23 cellular contexts compared by ENCODE assay signal in genomic region chr5:38929838-38930237, GRCh38.
A peak's percentile ranks its signal among the peaks of the same experiment; 100 is the strongest.
DNase-seq lines count a peak whose midpoint lies in the region; ATAC-seq and TF ChIP-seq lines count a peak whose summit lies in the region.
"Had no signal": no experiment of that assay in that cellular context is flagged by ENCODE, and none has a peak within 500 bp of the region (broad histone marks: within the 10 kb centered on the region; RNA-seq: fewer than 3 reads in every experiment).

No MANE protein-coding gene starts in this region.

- peaks cover 39% of the 10 kb centered on the region for H3K4me1 Mint-ChIP-seq in HFFc6 (ENCODE audit: low read depth)
- H3K4me1 Mint-ChIP-seq in T-helper 17 cell: no peaks in the 10 kb centered on the region
- H3K4me1 Mint-ChIP-seq: CD14-positive monocyte; CD4-positive, alpha-beta memory T cell; CD8-positive, alpha-beta memory T cell had no signal

- H3K36me3 Mint-ChIP-seq in HFFc6 (ENCODE audit: low read depth) (peaks cover 48% of the 10 kb centered on the region), T-helper 17 cell (ENCODE audit: low read depth) (peaks cover 2% of the 10 kb centered on the region)
- H3K36me3 Mint-ChIP-seq: CD14-positive monocyte; CD4-positive, alpha-beta memory T cell; CD4-positive, CD25-positive, alpha-beta regulatory T cell; CD8-positive, alpha-beta memory T cell had no signal

- TF ChIP-seq CTCF in HEK293 (tag by site-specific recombination; IDR thresholded peaks at IDR 0.05) (no peak), HFFc6 (IDR thresholded peaks at IDR 0.05) (no peak)

- no peak overlapping the region for H3K27ac ChIP-seq in HEK293 (ENCODE audit: extremely low read depth, low read depth, low read length)
- H3K27ac ChIP-seq: BLaER1 had no signal

- H3K27ac Mint-ChIP-seq in HFFc6 (peak overlapping the region; percentile 20; the same call in 1 of the 2 replicates), T-helper 17 cell (peak overlapping the region; percentile 57)
- H3K27ac Mint-ChIP-seq: CD14-positive monocyte; CD4-positive, alpha-beta memory T cell; CD4-positive, CD25-positive, alpha-beta regulatory T cell had no signal

- no peak overlapping the region for H3K4me3 Mint-ChIP-seq in HFFc6
- H3K4me3 Mint-ChIP-seq in T-helper 17 cell: no peak overlapping the region
- H3K4me3 Mint-ChIP-seq: CD4-positive, alpha-beta memory T cell; CD4-positive, CD25-positive, alpha-beta regulatory T cell; CD8-positive, alpha-beta memory T cell had no signal

- H3K27me3 Mint-ChIP-seq in HFFc6 (ENCODE audit: insufficient read depth) (peaks cover 2% of the 10 kb centered on the region), T-helper 17 cell (peaks cover 31% of the 10 kb centered on the region)

- H3K4me1 ChIP-seq in HEK293 (ENCODE audit: control insufficient read depth, insufficient read depth, low read length): no peaks in the 10 kb centered on the region
- H3K4me1 ChIP-seq: BE2C, BLaER1 had no signal

- POLR2A ChIA-PET in HEK293 (lab: Yijun Ruan, JAX): no interaction called here

- CTCF ChIA-PET in HEK293 (lab: Yijun Ruan, JAX): interaction anchor here (4.7 kb wide), 1 partner anchor 8 kb away, joined by 21 read pairs; no protein-coding TSS in a partner anchor

- DNase-seq in HFFc6 (no peak), T-helper 17 cell (no peak), foreskin melanocyte (no peak)
- DNase-seq: 8988T; ACHN; BE2C; C1 segment of cervical spinal cord; CD4-positive, alpha-beta memory T cell; CD4-positive, CD25-positive, alpha-beta regulatory T cell; CD8-positive, alpha-beta memory T cell; COR-L47; DMS 273 treated with DMSO at 0.1 percent for 48 hours; DMS153; DMS53; DMS79; DND-41; EL; GDM1 had no signal

- no peak overlapping the region for H3K4me3 ChIP-seq in HEK293 (ENCODE audit: low read depth, low read length)
- H3K4me3 ChIP-seq: BLaER1, GM12878 had no signal

- H3K9me3 Mint-ChIP-seq in HFFc6: peaks cover 5% of the 10 kb centered on the region; the same call in 1 of the 2 replicates
- H3K9me3 Mint-ChIP-seq: CD8-positive, alpha-beta memory T cell had no signal

- no peaks in the 10 kb centered on the region; a peak in 1 of 3 replicates for H3K36me3 ChIP-seq in HEK293 (ENCODE audit: control insufficient read depth in 2 of 2, insufficient read depth in 1 of 2, low read length in 2 of 2)
- H3K36me3 ChIP-seq: BE2C, BLaER1 had no signal

- no peak for ATAC-seq in T-helper 17 cell
- ATAC-seq in GM21825 (IDR thresholded peaks at IDR 0.05; ENCODE audit: unreplicated experiment): no peak
- ATAC-seq: GM12878 had no signal

- H3K9me3 ChIP-seq in HEK293 (ENCODE audit: control insufficient read depth, insufficient read depth, low read depth, low read length): no peaks in the 10 kb centered on the region
- no peaks in the 10 kb centered on the region for H3K9me3 ChIP-seq in T-helper 17 cell (ENCODE audit: control insufficient read depth, low read length, poor library complexity, severe bottlenecking)
- H3K9me3 ChIP-seq: BE2C had no signal

TF ChIP-seq in HEK293, 187 proteins besides CTCF, POLR2A, EP300 and RAD21:
- TF ChIP-seq PRDM1 (tag by site-specific recombination; IDR thresholded peaks at IDR 0.05) (peak; percentile 95), ZNF174 (tag by site-specific recombination; IDR thresholded peaks at IDR 0.05) (no peak)
